Comparison of ENCODE assay signal across 12 cellular contexts in genomic region chr17:42586514-42587230, GRCh38. TPM values are rescaled to one million over a fixed set of nuclear protein-coding genes. Genes with fewer than 3 reads are reported as not detected.
DNase-seq lines count a peak whose midpoint lies in the region; ATAC-seq and TF ChIP-seq lines count a peak whose summit lies in the region.
"Had no signal": no experiment of that assay in that cellular context is flagged by ENCODE, and none has a peak within 500 bp of the region (broad histone marks: within the 10 kb centered on the region; RNA-seq: fewer than 3 reads in every experiment).

No MANE protein-coding gene starts in this region.

- no peak overlapping the region for H3T11ph ChIP-seq in H9 (ENCODE audit: low read length)

- no peak overlapping the region for H4K8ac ChIP-seq in H9 (replicated peaks; ENCODE audit: insufficient read length, low read depth, low read length)

- H3K23me2 ChIP-seq in H9 (ENCODE audit: insufficient read length, low read depth, low read length, poor library complexity, severe bottlenecking): no peaks in the 10 kb centered on the region

- no peak overlapping the region for H3K14ac ChIP-seq in H9 (ENCODE audit: insufficient read depth, low read length)

- H2BK5ac ChIP-seq in H9 (ENCODE audit: insufficient read length, low read length): no peak overlapping the region

- no peaks in the 10 kb centered on the region for H4K20me1 ChIP-seq in H9 (ENCODE audit: control insufficient read depth, insufficient read depth, insufficient read length)

- in situ Hi-C loops in KBM-7 (cut with MboI; ENCODE audit: low pct_unique_long_range_greater_than_20kb, low sequenced_read_pairs): loop anchor here (25.0 kb wide), 1 partner anchor 351 kb away; no protein-coding TSS in a partner anchor

- no peak overlapping the region for H3K23ac ChIP-seq in H9 (ENCODE audit: insufficient read length, low read depth, low read length)

- no peaks in the 10 kb centered on the region for H3K79me1 ChIP-seq in H9 (ENCODE audit: insufficient read depth, low read depth, low read length, poor library complexity, severe bottlenecking)

- no peak overlapping the region for H3K56ac ChIP-seq in H9 (ENCODE audit: insufficient read length, low read depth, low read length)

- WGBS in H9 (ENCODE audit: extremely low coverage, insufficient read length, low lambda C conversion rate): no CpG with 5 or more reads among the region's 7 CpGs

- H2BK12ac ChIP-seq in H9 (ENCODE audit: insufficient read length, low read depth, low read length): no peak overlapping the region

- no peaks in the 10 kb centered on the region for H3K27me3 Mint-ChIP-seq in central memory CD8-positive, alpha-beta T cell
- no peaks in the 10 kb centered on the region for H3K27me3 Mint-ChIP-seq in stimulated activated memory B cell treated with anti-CD40 and anti-IgM and Interleukin-4, amounts not matched to agents 10 μg/mL and 1 μg/mL and 100 μg/mL, for 72 hours
- no peaks in the 10 kb centered on the region for H3K27me3 Mint-ChIP-seq in H9 (ENCODE audit: low read depth)
- H3K27me3 Mint-ChIP-seq: T-cell had no signal

- no peaks in the 10 kb centered on the region for H3K79me2 ChIP-seq in H9 (ENCODE audit: insufficient read depth, low read length)

- ATAC-seq in GM18502 (IDR thresholded peaks at IDR 0.05; ENCODE audit: poor library complexity, unreplicated experiment) (peak; percentile 53), HG03095 (IDR thresholded peaks at IDR 0.05; ENCODE audit: unreplicated experiment) (peak; percentile 70), HG03280 (IDR thresholded peaks at IDR 0.05; ENCODE audit: unreplicated experiment) (no peak)
- no peak for ATAC-seq in central memory CD8-positive, alpha-beta T cell (replicated peaks; ENCODE audit: extremely low read depth, poor library complexity, severe bottlenecking)
- ATAC-seq in stimulated activated memory B cell treated with anti-CD40 and anti-IgM and Interleukin-4, amounts not matched to agents 10 μg/mL and 1 μg/mL and 100 μg/mL, for 72 hours: peak; percentile 80
- ATAC-seq: heart left ventricle, T-cell had no signal

- no peak overlapping the region for H4K91ac ChIP-seq in H9 (ENCODE audit: insufficient read length, low read depth, low read length)

- no peak for DNase-seq in central memory CD8-positive, alpha-beta T cell (ENCODE audit: low spot score in 2 of 2)
- DNase-seq in AG20443 (ENCODE audit: low spot score) (no peak), H9 (no peak), KBM-7 (no peak)
- DNase-seq: amniotic stem cell, NCI-H146, T-cell had no signal

- no peak overlapping the region for H2BK15ac ChIP-seq in H9 (ENCODE audit: low read depth, low read length)

- H3K36me3 Mint-ChIP-seq in central memory CD8-positive, alpha-beta T cell (ENCODE audit: insufficient read depth): peaks cover 82% of the 10 kb centered on the region
- H3K36me3 Mint-ChIP-seq in stimulated activated memory B cell treated with anti-CD40 and anti-IgM and Interleukin-4, amounts not matched to agents 10 μg/mL and 1 μg/mL and 100 μg/mL, for 72 hours: peaks cover 67% of the 10 kb centered on the region
- H3K36me3 Mint-ChIP-seq in H9 (ENCODE audit: insufficient read depth in 1 of 3, low read depth in 3 of 3): peaks cover 18 to 82% (median 66%) of the 10 kb centered on the region in 3 experiments; a peak in 6 of 7 replicates

- no peaks in the 10 kb centered on the region for H3K27me3 ChIP-seq in H9 (ENCODE audit: insufficient read depth, low read length)
- H3K27me3 ChIP-seq: heart left ventricle had no signal

- no peak overlapping the region for H3K9ac ChIP-seq in H9 (ENCODE audit: extremely low read depth, insufficient read length, low read length)

- H2BK20ac ChIP-seq in H9 (ENCODE audit: low read depth, low read length, poor library complexity, severe bottlenecking): no peak overlapping the region

- H4K5ac ChIP-seq in H9 (ENCODE audit: insufficient read length, low read depth, low read length): no peak overlapping the region

- no peak overlapping the region for H3K27ac ChIP-seq in H9 (ENCODE audit: insufficient read length, low read depth, low read length)

- no peaks in the 10 kb centered on the region for H3K4me1 ChIP-seq in H9 (ENCODE audit: insufficient read depth, low read length)

- H3K4ac ChIP-seq in H9 (ENCODE audit: low read depth, low read length): no peak overlapping the region

- no peak overlapping the region for H3K4me3 Mint-ChIP-seq in central memory CD8-positive, alpha-beta T cell
- H3K4me3 Mint-ChIP-seq in stimulated activated memory B cell treated with anti-CD40 and anti-IgM and Interleukin-4, amounts not matched to agents 10 μg/mL and 1 μg/mL and 100 μg/mL, for 72 hours: peak overlapping the region; percentile 67
- H3K4me3 Mint-ChIP-seq in H9: no peak overlapping the region
- H3K4me3 Mint-ChIP-seq: T-cell had no signal

- peaks cover 9% of the 10 kb centered on the region for H3K4me1 Mint-ChIP-seq in central memory CD8-positive, alpha-beta T cell
- peaks cover 33% of the 10 kb centered on the region for H3K4me1 Mint-ChIP-seq in stimulated activated memory B cell treated with anti-CD40 and anti-IgM and Interleukin-4, amounts not matched to agents 10 μg/mL and 1 μg/mL and 100 μg/mL, for 72 hours
- no peaks in the 10 kb centered on the region for H3K4me1 Mint-ChIP-seq in H9

- no peak overlapping the region for H3K18ac ChIP-seq in H9 (ENCODE audit: insufficient read length, low read depth, low read length)

- no peak overlapping the region for H3K4me2 ChIP-seq in H9 (ENCODE audit: insufficient read depth, insufficient read length, low read length)

- no peak overlapping the region for H2AK5ac ChIP-seq in H9 (ENCODE audit: insufficient read length, low read length)

- H2AFZ ChIP-seq in H9 (ENCODE audit: low read length): no peak overlapping the region

- H3K9me3 Mint-ChIP-seq in central memory CD8-positive, alpha-beta T cell: no peaks in the 10 kb centered on the region
- no peaks in the 10 kb centered on the region for H3K9me3 Mint-ChIP-seq in stimulated activated memory B cell treated with anti-CD40 and anti-IgM and Interleukin-4, amounts not matched to agents 10 μg/mL and 1 μg/mL and 100 μg/mL, for 72 hours
- H3K9me3 Mint-ChIP-seq in H9: no peaks in the 10 kb centered on the region
- H3K9me3 Mint-ChIP-seq: T-cell had no signal

- TF ChIP-seq CTCF in H9 (conservative IDR thresholded peaks at IDR 0.05): no peak

- no peaks in the 10 kb centered on the region for H3K9me3 ChIP-seq in H9 (ENCODE audit: control insufficient read depth, low read depth, low read length)
- H3K9me3 ChIP-seq: heart left ventricle had no signal

- H2BK120ac ChIP-seq in H9 (ENCODE audit: low read depth, low read length, poor library complexity, severe bottlenecking): no peak overlapping the region

- peak overlapping the region; percentile 77 for H3K27ac Mint-ChIP-seq in central memory CD8-positive, alpha-beta T cell (ENCODE audit: low read depth)
- peak overlapping the region; percentile 74 for H3K27ac Mint-ChIP-seq in stimulated activated memory B cell treated with anti-CD40 and anti-IgM and Interleukin-4, amounts not matched to agents 10 μg/mL and 1 μg/mL and 100 μg/mL, for 72 hours
- peak overlapping the region in 1 of 3 experiments; percentile 13; a peak in 2 of 7 replicates for H3K27ac Mint-ChIP-seq in H9

RNA-seq across cellular contexts. Expression of gene PSMC3IP, which starts 9.1 kb away (rescaled TPM):
- 36.0 and 37.4 TPM in 2 replicates for total RNA-seq in H9 (2021)

RNA-seq across cellular contexts. Expression of gene MLX, which starts 19.8 kb away (rescaled TPM):
- 42.1 and 45.3 TPM in 2 replicates for total RNA-seq in H9 (2021)

RNA-seq across cellular contexts. Expression of gene RETREG3, which starts 22.5 kb away (rescaled TPM):
- 47.3 and 51.1 TPM in 2 replicates for total RNA-seq in H9 (2021)

RNA-seq across cellular contexts. Expression of gene TUBG1, which starts 22.8 kb away (rescaled TPM):
- 117 and 122 TPM in 2 replicates for total RNA-seq in H9 (2021)

RNA-seq across cellular contexts. Expression of gene COASY, which starts 24.7 kb away (rescaled TPM):
- 81.4 and 84.1 TPM in 2 replicates for total RNA-seq in H9 (2021)

Comparison
In these comparisons a context has a peak if more than half of its experiments do, and no peak if none do; other contexts are left out.
1. ATAC-seq: peak in GM18502 (single experiment), HG03095 (single experiment) and stimulated activated memory B cell treated with anti-CD40 and anti-IgM and Interleukin-4, amounts not matched to agents 10 μg/mL and 1 μg/mL and 100 μg/mL, for 72 hours (single experiment); none in central memory CD8-positive, alpha-beta T cell (single experiment) and HG03280 (single experiment).